ENCODE assay signal across 16 cellular contexts in the genomic region with DNA sequence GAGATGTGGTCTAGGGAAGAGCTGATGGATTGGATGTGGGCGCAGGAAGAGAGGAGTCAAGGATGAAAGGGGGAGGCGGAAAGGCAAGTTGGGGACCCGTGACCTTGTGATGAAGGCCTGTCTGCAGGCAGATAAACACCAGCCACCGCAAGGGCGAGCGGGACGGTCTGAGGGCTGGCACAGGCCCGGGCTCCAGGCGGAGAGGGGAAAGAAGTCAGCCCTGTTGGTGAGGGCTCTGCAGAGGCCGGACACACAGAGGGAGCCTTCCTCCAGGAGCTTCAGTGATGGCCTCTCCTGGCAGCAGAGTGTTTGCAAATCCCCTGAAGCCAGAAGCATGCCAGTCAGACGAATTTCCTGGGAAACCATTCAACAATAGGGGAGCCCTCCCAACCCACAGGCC.
DNase-seq lines count a peak whose midpoint lies in the region; ATAC-seq, FAIRE-seq and TF ChIP-seq lines count a peak whose summit lies in the region.
"Had no signal": no experiment of that assay in that cellular context is flagged by ENCODE, and none has a peak within 500 bp of the region (broad histone marks: within the 10 kb centered on the region; RNA-seq: fewer than 3 reads in every experiment).

No MANE protein-coding gene starts in this region.

- H3K4me1 Mint-ChIP-seq in effector memory CD8-positive, alpha-beta T cell (ENCODE audit: low read depth in 2 of 2): peaks cover 12 to 17% of the 10 kb centered on the region in 2 donors
- peaks cover 43% of the 10 kb centered on the region for H3K4me1 Mint-ChIP-seq in stimulated activated effector memory CD8-positive, alpha-beta T cell treated with anti-CD3 and anti-CD28 coated beads, Interleukin-12 subunit alpha, Interleukin-12 subunit beta, amount 100 ng/mL, for 72 hours

- H3K36me3 ChIP-seq in Panc1 (ENCODE audit: control insufficient read depth, insufficient read depth, low read length): no peaks in the 10 kb centered on the region
- no peaks in the 10 kb centered on the region for H3K36me3 ChIP-seq in HepG2 (replicated peaks in 1 of 2; ENCODE audit: control insufficient read depth in 1 of 2, insufficient read depth in 2 of 2, low read length in 2 of 2)
- no peaks in the 10 kb centered on the region for H3K36me3 ChIP-seq in OCI-LY7 (ENCODE audit: insufficient read depth, low read length)

- H3K4me2 ChIP-seq in HepG2 (ENCODE audit: low read depth, low read length) (no peak overlapping the region), OCI-LY7 (ENCODE audit: low read length) (no peak overlapping the region)
- H3K4me2 ChIP-seq: BLaER1 treated with 17β-estradiol and CSF1 and Interleukin-3, amounts not matched to agents 10 nM and 100 nM had no signal

- 86% methylated on average over 11 of the region's 11 CpGs for WGBS in HepG2 (ENCODE audit: low lambda C conversion rate)

- FAIRE-seq in HepG2 (lab: Jason Lieb, UNC): no peak
- FAIRE-seq: GM18507 had no signal

- H3K27me3 ChIP-seq in Panc1 (ENCODE audit: control insufficient read depth, insufficient read depth, low read length): no peaks in the 10 kb centered on the region
- no peaks in the 10 kb centered on the region for H3K27me3 ChIP-seq in HepG2 (ENCODE audit: control insufficient read depth in 1 of 2, insufficient read depth in 2 of 2, low read length in 2 of 2)

- TF ChIP-seq EP300 in HepG2 (IDR thresholded peaks at IDR 0.05; ENCODE audit: low read depth in 2 of 2, low read length in 2 of 2) (no peak), HepG2 (CRISPR knock-in tag; IDR thresholded peaks at IDR 0.05; ENCODE audit: borderline replicate concordance) (no peak)

- DNase-seq in Panc1 (ENCODE audit: low read depth, low spot score) (no peak), HepG2 (ENCODE audit: low spot score) (no peak), CD1c-positive myeloid dendritic cell (ENCODE audit: extremely low spot score) (no peak), left colon (no peak), OCI-LY7 (ENCODE audit: low spot score) (no peak), left ventricle myocardium superior (no peak)
- DNase-seq in effector memory CD8-positive, alpha-beta T cell: no peak
- no peak for DNase-seq in stimulated activated effector memory CD8-positive, alpha-beta T cell treated with anti-CD3 and anti-CD28 coated beads, Interleukin-12 subunit alpha, Interleukin-12 subunit beta, amount 100 ng/mL, for 72 hours (ENCODE audit: low spot score in 2 of 2)
- DNase-seq: ACHN; Calu3; CD4-positive, alpha-beta T cell; DMS 273 treated with DMSO at 0.1 percent for 48 hours; GM23248; H9 had no signal

- H3K4me3 ChIP-seq in Panc1 (ENCODE audit: low read depth in 2 of 2, low read length in 2 of 2) (no peak overlapping the region), HepG2 (replicated peaks in 1 of 3; ENCODE audit: insufficient read depth in 1 of 3, low read depth in 2 of 3, low read length in 3 of 3) (no peak overlapping the region), OCI-LY7 (ENCODE audit: low read depth, low read length, poor library complexity, severe bottlenecking) (no peak overlapping the region)
- H3K4me3 ChIP-seq: BLaER1 treated with 17β-estradiol and CSF1 and Interleukin-3, amounts not matched to agents 10 nM and 100 nM; GM23248 had no signal

- BruUV-seq in Panc1 (replicated peaks; lab: Mats Ljungman, UMichigan): no TSS peak
- no TSS peak for BruUV-seq in HepG2 (replicated peaks; lab: Mats Ljungman, UMichigan)
- no TSS peak for BruUV-seq in OCI-LY7 (replicated peaks; lab: Mats Ljungman, UMichigan)

- H3K9me3 ChIP-seq in Panc1 (ENCODE audit: control insufficient read depth, insufficient read depth, low read depth, low read length) (no peaks in the 10 kb centered on the region), HepG2 (ENCODE audit: low read length) (no peaks in the 10 kb centered on the region), OCI-LY7 (ENCODE audit: low read length) (no peaks in the 10 kb centered on the region)

- H4K20me1 ChIP-seq in HepG2 (ENCODE audit: insufficient read depth, low read length) (no peaks in the 10 kb centered on the region), OCI-LY7 (ENCODE audit: insufficient read depth, low read length) (no peaks in the 10 kb centered on the region)
- H4K20me1 ChIP-seq: BLaER1 treated with 17β-estradiol and CSF1 and Interleukin-3, amounts not matched to agents 10 nM and 100 nM had no signal

- 0 out of 2 replicates have a peak, but pooled peaks have one; percentile 56 for ATAC-seq in Panc1
- ATAC-seq in effector memory CD8-positive, alpha-beta T cell (replicated peaks): no peak
- peak; percentile 36; the same call in 1 of the 3 replicates for ATAC-seq in HepG2
- ATAC-seq in stimulated activated effector memory CD8-positive, alpha-beta T cell treated with anti-CD3 and anti-CD28 coated beads, Interleukin-12 subunit alpha, Interleukin-12 subunit beta, amount 100 ng/mL, for 72 hours: no peak
- no peak for ATAC-seq in left colon
- no peak for ATAC-seq in left ventricle myocardium superior

- TF ChIP-seq RAD21 in HepG2 (CRISPR knock-in tag; IDR thresholded peaks at IDR 0.05): no peak

- TF ChIP-seq POLR2A in HepG2 (IDR thresholded peaks at IDR 0.05; ENCODE audit: insufficient read depth in 1 of 2, low read depth in 2 of 2, low read length in 2 of 2): no peak

- peak overlapping the region; percentile 32 to 61 for H3K27ac Mint-ChIP-seq in effector memory CD8-positive, alpha-beta T cell
- H3K27ac Mint-ChIP-seq in stimulated activated effector memory CD8-positive, alpha-beta T cell treated with anti-CD3 and anti-CD28 coated beads, Interleukin-12 subunit alpha, Interleukin-12 subunit beta, amount 100 ng/mL, for 72 hours: peak overlapping the region; percentile 15
- H3K27ac Mint-ChIP-seq: CD4-positive, alpha-beta T cell; H9 had no signal

- no peak overlapping the region for H3K27ac ChIP-seq in Panc1 (ENCODE audit: low read length)
- no peak overlapping the region for H3K27ac ChIP-seq in HepG2 (ENCODE audit: extremely low read length, insufficient read depth, low read length)
- no peak overlapping the region for H3K27ac ChIP-seq in OCI-LY7 (ENCODE audit: low read depth, low read length, poor library complexity, severe bottlenecking)
- H3K27ac ChIP-seq: BLaER1 treated with 17β-estradiol and CSF1 and Interleukin-3, amounts not matched to agents 10 nM and 100 nM; GM23248 had no signal

- no peak overlapping the region for H2AFZ ChIP-seq in HepG2 (ENCODE audit: low read length)
- no peak overlapping the region for H2AFZ ChIP-seq in OCI-LY7 (ENCODE audit: low read length)
- H2AFZ ChIP-seq: GM23248 had no signal

- CTCF ChIA-PET in Panc1 (lab: Charles Lee) (no interaction called here), HepG2 (lab: Yijun Ruan, JAX; ENCODE audit: low intra/inter-chr PET ratio, low total read pairs) (no interaction called here), OCI-LY7 (lab: Charles Lee; ENCODE audit: unreplicated experiment) (no interaction called here)

- TF ChIP-seq CTCF in Panc1 (IDR thresholded peaks at IDR 0.05) (no peak), HepG2 (CRISPR knock-in tag; IDR thresholded peaks at IDR 0.05) (no peak), OCI-LY7 (conservative IDR thresholded peaks at IDR 0.05; ENCODE audit: low read length) (no peak)

- intact Hi-C loops in Panc1 (cut with micrococcal nuclease; ENCODE audit: unreplicated experiment) (no loop called here), HepG2 (cut with micrococcal nuclease; ENCODE audit: unreplicated experiment) (no loop called here), left colon (cut with DNase I, micrococcal nuclease) (no loop called here), OCI-LY7 (cut with micrococcal nuclease; ENCODE audit: unreplicated experiment) (no loop called here), left ventricle myocardium superior (cut with micrococcal nuclease) (no loop called here)

- H3K9me2 ChIP-seq in OCI-LY7 (ENCODE audit: insufficient read depth, low read length): no peaks in the 10 kb centered on the region

- H3K4me1 ChIP-seq in Panc1 (ENCODE audit: control insufficient read depth, insufficient read depth, low read length): no peaks in the 10 kb centered on the region
- 0 out of 2 replicates have a peak, but pooled peaks cover 4% of the 10 kb centered on the region for H3K4me1 ChIP-seq in HepG2 (ENCODE audit: insufficient read depth, low read length)
- H3K4me1 ChIP-seq in OCI-LY7 (ENCODE audit: insufficient read depth, low read length, poor library complexity, severe bottlenecking): no peaks in the 10 kb centered on the region

- H3K79me2 ChIP-seq in HepG2 (ENCODE audit: insufficient read depth, low read length) (no peaks in the 10 kb centered on the region), OCI-LY7 (ENCODE audit: insufficient read depth, low read depth, low read length) (no peaks in the 10 kb centered on the region)

- in situ Hi-C loops in Panc1 (cut with HindIII; ENCODE audit: low pct_unique_long_range_greater_than_20kb, low sequenced_read_pairs) (no loop called here), HepG2 (cut with HindIII; ENCODE audit: extremely low pct_ligation_motif_present, low pct_unique_long_range_greater_than_20kb) (no loop called here)

- no peaks in the 10 kb centered on the region for H3K9me3 Mint-ChIP-seq in effector memory CD8-positive, alpha-beta T cell
- H3K9me3 Mint-ChIP-seq in stimulated activated effector memory CD8-positive, alpha-beta T cell treated with anti-CD3 and anti-CD28 coated beads, Interleukin-12 subunit alpha, Interleukin-12 subunit beta, amount 100 ng/mL, for 72 hours: no peaks in the 10 kb centered on the region
- H3K9me3 Mint-ChIP-seq: CD4-positive, alpha-beta T cell had no signal

- POLR2A ChIA-PET in Panc1 (lab: Charles Lee): no interaction called here
- POLR2A ChIA-PET in HepG2 (lab: Yijun Ruan, JAX): no interaction called here
- POLR2A ChIA-PET in OCI-LY7 (lab: Charles Lee): interaction anchor here (0.6 kb wide), 1 partner anchor 214 kb away, joined by 3 read pairs; no protein-coding TSS in a partner anchor

- no peak overlapping the region for H3K4me3 Mint-ChIP-seq in effector memory CD8-positive, alpha-beta T cell
- H3K4me3 Mint-ChIP-seq in stimulated activated effector memory CD8-positive, alpha-beta T cell treated with anti-CD3 and anti-CD28 coated beads, Interleukin-12 subunit alpha, Interleukin-12 subunit beta, amount 100 ng/mL, for 72 hours: no peak overlapping the region
- H3K4me3 Mint-ChIP-seq: CD4-positive, alpha-beta T cell; H9 had no signal

- H3K36me3 Mint-ChIP-seq in effector memory CD8-positive, alpha-beta T cell (ENCODE audit: insufficient read depth): no peaks in the 10 kb centered on the region
- H3K36me3 Mint-ChIP-seq in stimulated activated effector memory CD8-positive, alpha-beta T cell treated with anti-CD3 and anti-CD28 coated beads, Interleukin-12 subunit alpha, Interleukin-12 subunit beta, amount 100 ng/mL, for 72 hours: no peaks in the 10 kb centered on the region

- H3K27me3 Mint-ChIP-seq in effector memory CD8-positive, alpha-beta T cell: peaks cover 6% of the 10 kb centered on the region in 2 donors
- H3K27me3 Mint-ChIP-seq: CD4-positive, alpha-beta T cell had no signal

- H3K9ac ChIP-seq in HepG2 (ENCODE audit: insufficient read depth, low read depth, low read length): no peak overlapping the region
- H3K9ac ChIP-seq: BLaER1 treated with 17β-estradiol and CSF1 and Interleukin-3, amounts not matched to agents 10 nM and 100 nM; GM23248 had no signal

TF ChIP-seq in HepG2, 621 proteins besides CTCF, POLR2A, EP300 and RAD21 (continues in another document):
- TF ChIP-seq ZBTB7B (CRISPR knock-in tag; IDR thresholded peaks at IDR 0.05): no peak

Comparison
In these comparisons a context has a peak if more than half of its experiments do, and no peak if none do; other contexts are left out.
1. ATAC-seq: peak in Panc1 (single experiment) and HepG2 (single experiment); none in effector memory CD8-positive, alpha-beta T cell (single experiment), stimulated activated effector memory CD8-positive, alpha-beta T cell treated with anti-CD3 and anti-CD28 coated beads, Interleukin-12 subunit alpha, Interleukin-12 subunit beta, amount 100 ng/mL, for 72 hours (single experiment), left colon (single experiment) and left ventricle myocardium superior (single experiment).